7 cellular contexts compared by ENCODE assay signal in the genomic region with DNA sequence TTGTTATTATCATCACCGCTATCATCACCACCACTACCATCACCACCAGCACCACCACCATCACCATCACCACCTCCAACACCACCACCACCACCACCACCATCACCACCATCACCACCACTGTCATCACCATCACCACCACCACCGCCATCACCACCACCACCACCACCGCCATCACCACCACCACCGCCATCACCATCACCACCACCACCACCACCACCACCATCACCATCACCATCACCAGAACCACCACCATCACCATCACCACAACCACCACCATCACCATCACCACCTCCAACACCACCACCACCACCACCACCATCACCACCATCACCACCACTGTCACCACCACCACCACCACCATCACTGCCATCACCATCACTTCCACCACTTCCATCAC. TPM values are rescaled to one million over a fixed set of nuclear protein-coding genes. Genes with fewer than 3 reads are reported as not detected.
"Had no signal": no experiment of that assay in that cellular context is flagged by ENCODE, and none has a peak within 500 bp of the region (broad histone marks: within the 10 kb centered on the region; RNA-seq: fewer than 3 reads in every experiment).

No MANE protein-coding gene starts in this region.

RNA-seq across cellular contexts. Expression of a gene that starts 19.5 kb away (rescaled TPM):
- total RNA-seq: liver; lung microvascular endothelial cell; mesenteric fat pad; mononuclear cell; naive thymus-derived CD4-positive, alpha-beta T cell; tibial nerve had no signal
- polyA plus RNA-seq: hepatocyte; liver; naive thymus-derived CD4-positive, alpha-beta T cell had no signal
